15 cellular contexts compared by ENCODE assay signal in the genomic region with DNA sequence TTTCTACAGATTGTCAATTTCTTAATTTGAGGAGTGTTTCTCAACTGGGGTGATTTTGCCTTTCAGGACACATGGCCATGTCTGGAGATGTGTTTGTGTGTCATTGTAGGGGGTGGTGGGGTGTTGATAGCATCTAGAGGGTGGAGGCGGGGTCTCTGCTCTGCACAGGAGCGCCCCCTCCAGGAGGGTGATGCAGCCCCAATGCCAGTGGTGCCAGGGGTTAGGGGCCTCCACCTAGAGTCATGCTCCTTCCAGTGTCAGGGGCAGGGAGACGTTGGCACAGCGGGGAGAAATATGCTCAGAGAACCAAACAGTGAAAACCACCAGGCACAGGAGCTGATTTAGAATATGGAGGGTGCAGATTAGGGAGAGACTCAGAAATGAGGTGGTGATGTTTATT. TPM values are rescaled to one million over a fixed set of nuclear protein-coding genes. Genes with fewer than 3 reads are reported as not detected.
DNase-seq lines count a peak whose midpoint lies in the region; ATAC-seq and TF ChIP-seq lines count a peak whose summit lies in the region.
"Not testable (repeated sequence)": the region's sequence is repeated elsewhere in the genome, so short reads cannot be mapped to it uniquely, and the experiment has no call there.
"Had no signal": no experiment of that assay in that cellular context is flagged by ENCODE, and none has a peak within 500 bp of the region (broad histone marks: within the 10 kb centered on the region; RNA-seq: fewer than 3 reads in every experiment).

No MANE protein-coding gene starts in this region.

- H3K27ac ChIP-seq in C4-2B; GM23338 (ENCODE audit: low read depth); Panc1 (ENCODE audit: low read length); endodermal cell (ENCODE audit: low read depth, low read length): not testable (repeated sequence)

- not testable (repeated sequence) for H3K9me3 Mint-ChIP-seq in GM23338, WTC11, endodermal cell

- H3K4me3 ChIP-seq in GM23338; Loucy (ENCODE audit: low read length, poor library complexity, severe bottlenecking); Panc1 (ENCODE audit: low read depth in 2 of 2, low read length in 2 of 2); endodermal cell (ENCODE audit: low read length): not testable (repeated sequence)

- H3K79me2 ChIP-seq in GM23338 (replicated peaks; ENCODE audit: insufficient read depth); Loucy (ENCODE audit: insufficient read depth, low read length): not testable (repeated sequence)

- H3K27ac Mint-ChIP-seq in GM23338, WTC11, endodermal cell: not testable (repeated sequence)

- ATAC-seq in GM23338 (peak; percentile 95), WTC11 (peak; percentile 93), omental fat pad (ENCODE audit: low FRiP score) (peak; percentile 28)
- ATAC-seq in Panc1: not testable (repeated sequence)

- H3K36me3 Mint-ChIP-seq in GM23338 (ENCODE audit: low read depth); WTC11; endodermal cell (ENCODE audit: low read depth): not testable (repeated sequence)

- 0 out of 2 replicates have a peak, but pooled peaks have one; percentile 7 for TF ChIP-seq CTCF in C4-2B (conservative IDR thresholded peaks at IDR 0.05)
- peak; percentile 38 to 57 for TF ChIP-seq CTCF in GM23338 (conservative IDR thresholded peaks at IDR 0.05; ENCODE audit: low read depth in 2 of 2)
- peak; percentile 30; the same call in 1 of the 2 replicates for TF ChIP-seq CTCF in Loucy (conservative IDR thresholded peaks at IDR 0.05; ENCODE audit: low read length)
- peak; percentile 44; the same call in 1 of the 2 replicates for TF ChIP-seq CTCF in Panc1 (IDR thresholded peaks at IDR 0.05)
- peak; percentile 32; the same call in 1 of the 2 replicates for TF ChIP-seq CTCF in WTC11 (IDR thresholded peaks at IDR 0.05)
- peak; percentile 53 for TF ChIP-seq CTCF in endodermal cell (conservative IDR thresholded peaks at IDR 0.05)
- not testable (repeated sequence) for TF ChIP-seq CTCF in omental fat pad (IDR thresholded peaks at IDR 0.05)

- WGBS in endodermal cell (ENCODE audit: insufficient coverage in 1 of 2, insufficient read length in 1 of 2), 2 experiments: 84 to 88% methylated on average over 2 of the region's 4 CpGs

- not testable (repeated sequence) for H3F3A ChIP-seq in GM23338 (replicated peaks; ENCODE audit: low read depth); Loucy (ENCODE audit: low read depth)

- POLR2A ChIA-PET in Panc1 (lab: Charles Lee); WTC11 (lab: Charles Lee): not testable (repeated sequence)

- not testable (repeated sequence) for H2AFZ ChIP-seq in GM23338; Loucy (ENCODE audit: low read length)

- H3K9ac ChIP-seq in Loucy (ENCODE audit: low read depth, low read length, poor library complexity, severe bottlenecking); endodermal cell (ENCODE audit: extremely low read depth, low read length, poor library complexity, severe bottlenecking): not testable (repeated sequence)

- H3K4me1 ChIP-seq in GM23338 (ENCODE audit: insufficient read depth); Loucy (ENCODE audit: insufficient read depth, low read length, poor library complexity, severe bottlenecking); Panc1 (ENCODE audit: control insufficient read depth, insufficient read depth, low read length); endodermal cell (ENCODE audit: control insufficient read depth, insufficient read depth, low read length): not testable (repeated sequence)

- not testable (repeated sequence) for H3K36me3 ChIP-seq in GM23338 (ENCODE audit: insufficient read depth); Loucy (ENCODE audit: insufficient read depth, low read length); Panc1 (ENCODE audit: control insufficient read depth, insufficient read depth, low read length); endodermal cell (ENCODE audit: control insufficient read depth, insufficient read depth, low read length)

- intact Hi-C loops in Panc1 (cut with micrococcal nuclease; ENCODE audit: unreplicated experiment): not testable (repeated sequence)

- not testable (repeated sequence) for H3K9me2 ChIP-seq in GM23338 (ENCODE audit: insufficient read depth); Loucy (replicated peaks; ENCODE audit: low read depth, low read length)

- not testable (repeated sequence) for H3K27me3 Mint-ChIP-seq in GM23338 (ENCODE audit: insufficient read depth, low read depth, poor library complexity); WTC11 (ENCODE audit: low read depth); endodermal cell (ENCODE audit: insufficient read depth)

- BruUV-seq in Panc1 (replicated peaks; lab: Mats Ljungman, UMichigan): not testable (repeated sequence)

- H4K20me1 ChIP-seq in GM23338 (replicated peaks; ENCODE audit: insufficient read depth); Loucy (ENCODE audit: insufficient read depth, low read length, poor library complexity, severe bottlenecking): not testable (repeated sequence)

- in situ Hi-C loops in Panc1 (cut with HindIII; ENCODE audit: low pct_unique_long_range_greater_than_20kb, low sequenced_read_pairs): loop anchor here (5.0 kb wide), 1 partner anchor 38 kb away; no protein-coding TSS in a partner anchor

- not testable (repeated sequence) for DNase-seq in GM23338 (ENCODE audit: low spot score); Panc1 (ENCODE audit: low read depth, low spot score); WTC11 (ENCODE audit: low spot score); endodermal cell; omental fat pad (ENCODE audit: low spot score)

- CTCF ChIA-PET in Panc1 (lab: Charles Lee): not testable (repeated sequence)
- CTCF ChIA-PET in WTC11 (lab: Charles Lee): interaction anchor here (1.3 kb wide), 1 partner anchor 64 kb away, joined by 5 read pairs; no protein-coding TSS in a partner anchor

- not testable (repeated sequence) for H3K27me3 ChIP-seq in GM23338 (ENCODE audit: insufficient read depth); Loucy (ENCODE audit: insufficient read depth, low read length, poor library complexity, severe bottlenecking); Panc1 (ENCODE audit: control insufficient read depth, insufficient read depth, low read length); endodermal cell (ENCODE audit: control insufficient read depth, insufficient read depth, low read length, poor library complexity, severe bottlenecking)

- H3K4me2 ChIP-seq in GM23338; Loucy (ENCODE audit: low read depth, low read length, poor library complexity, severe bottlenecking): not testable (repeated sequence)

- not testable (repeated sequence) for H3K9me3 ChIP-seq in Loucy (ENCODE audit: insufficient read depth, low read depth, low read length); Panc1 (ENCODE audit: control insufficient read depth, insufficient read depth, low read depth, low read length); endodermal cell (ENCODE audit: control insufficient read depth, low read length)

- H3K4me3 Mint-ChIP-seq in GM23338, WTC11, endodermal cell: not testable (repeated sequence)

- not testable (repeated sequence) for H3K4me1 Mint-ChIP-seq in GM23338, WTC11, endodermal cell

RNA-seq across cellular contexts. Expression of a gene that starts 26.8 kb away (rescaled TPM):
- not detected in 2 replicates for total RNA-seq in GM23338 (2014; rRNA removed; shearing (Covaris generic))
- polyA plus RNA-seq in GM23338 (2016; fragmentation: Nextera tagmentation; extraction: Ambion mirVana): 0.68 and 1.5 TPM in 2 replicates
- total RNA-seq in Panc1 (2021; ENCODE audit: unreplicated experiment): not detected
- polyA plus RNA-seq in Panc1 (2012; ENCODE audit: insufficient read length): not detected
- not detected in 3 replicates for total RNA-seq in WTC11 (2021)
- total RNA-seq in endodermal cell: not detected
- polyA plus RNA-seq in endodermal cell (2013, experiment 1 of 2): not detected
- polyA plus RNA-seq in endodermal cell (2013, experiment 2 of 2): not detected
- not detected for total RNA-seq in omental fat pad
- total RNA-seq: Caco-2; CD4-positive, CD25-positive, alpha-beta regulatory T cell; CD8-positive, alpha-beta T cell; GM12878; H7; HFFc6 had no signal
- polyA plus RNA-seq: A549, BJ had no signal

RNA-seq across cellular contexts. Expression of a gene that starts 43.7 kb away (rescaled TPM):
- total RNA-seq in GM23338 (2014; rRNA removed; shearing (Covaris generic)): not detected in 2 replicates
- not detected in 2 replicates for polyA plus RNA-seq in GM23338 (2016; fragmentation: Nextera tagmentation; extraction: Ambion mirVana)
- not detected for total RNA-seq in Panc1 (2021; ENCODE audit: unreplicated experiment)
- polyA plus RNA-seq in Panc1 (2012; ENCODE audit: insufficient read length): not detected
- total RNA-seq in WTC11 (2021): not detected in 3 replicates
- not detected for total RNA-seq in endodermal cell
- not detected for polyA plus RNA-seq in endodermal cell (2013, experiment 1 of 2)
- not detected for polyA plus RNA-seq in endodermal cell (2013, experiment 2 of 2)
- not detected for total RNA-seq in omental fat pad
- total RNA-seq: Caco-2; CD4-positive, CD25-positive, alpha-beta regulatory T cell; CD8-positive, alpha-beta T cell; GM12878; H7; HFFc6 had no signal
- polyA plus RNA-seq: A549; BJ; CD4-positive, CD25-positive, alpha-beta regulatory T cell; GM12878 had no signal

RNA-seq across cellular contexts. Expression of a gene that starts 48.2 kb away (rescaled TPM):
- total RNA-seq in GM23338 (2014; rRNA removed; shearing (Covaris generic)): 0.10 TPM in 1 of 2 replicates, not detected in the other
- not detected in 2 replicates for polyA plus RNA-seq in GM23338 (2016; fragmentation: Nextera tagmentation; extraction: Ambion mirVana)
- total RNA-seq in Panc1 (2021; ENCODE audit: unreplicated experiment) (not detected), WTC11 (2021) (not detected in 3 replicates), endodermal cell (not detected), omental fat pad (not detected)
- polyA plus RNA-seq in Panc1 (2012; ENCODE audit: insufficient read length): not detected
- polyA plus RNA-seq in endodermal cell (2013, experiment 1 of 2): 0.14 TPM
- polyA plus RNA-seq in endodermal cell (2013, experiment 2 of 2): not detected
- total RNA-seq: Caco-2; CD4-positive, CD25-positive, alpha-beta regulatory T cell; CD8-positive, alpha-beta T cell; GM12878; H7 had no signal
- polyA plus RNA-seq: A549; CD4-positive, CD25-positive, alpha-beta regulatory T cell had no signal
